24 cellular contexts compared by ENCODE assay signal in genomic region chr2:173221081-173221695, GRCh38.
DNase-seq lines count a peak whose midpoint lies in the region; ATAC-seq and TF ChIP-seq lines count a peak whose summit lies in the region.
"Had no signal": no experiment of that assay in that cellular context is flagged by ENCODE, and none has a peak within 500 bp of the region (broad histone marks: within the 10 kb centered on the region; RNA-seq: fewer than 3 reads in every experiment).

No MANE protein-coding gene starts in this region.

- H3K27ac ChIP-seq in right cardiac atrium (ENCODE audit: low read length), result no peak overlapping the region
- H3K27ac ChIP-seq: HL-60, KMS-11 had no signal

- H3K4me1 Mint-ChIP-seq in WTC11, result peaks cover 20% of the 10 kb centered on the region
- H3K4me1 Mint-ChIP-seq in naive thymus-derived CD8-positive, alpha-beta T cell, result peaks cover 2 to 11% (median 8%) of the 10 kb centered on the region in 4 donors

- H3K4me1 ChIP-seq in right cardiac atrium (ENCODE audit: control insufficient read depth, insufficient read depth, low read length), result peaks cover 2% of the 10 kb centered on the region
- H3K4me1 ChIP-seq: BE2C had no signal

- CTCF ChIA-PET in WTC11 (lab: Charles Lee), result no interaction called here

- no peak overlapping the region for H3K4me3 ChIP-seq in right cardiac atrium (ENCODE audit: low read length)

- H3K9me3 Mint-ChIP-seq in WTC11, result no peaks in the 10 kb centered on the region
- H3K9me3 Mint-ChIP-seq in naive thymus-derived CD8-positive, alpha-beta T cell, result no peaks in the 10 kb centered on the region
- H3K9me3 Mint-ChIP-seq: H9 had no signal

- ATAC-seq in right cardiac atrium (no peak), Right ventricle myocardium inferior (no peak), WTC11 (no peak), esophagus mucosa (no peak), HG03039 (IDR thresholded peaks at IDR 0.05; ENCODE audit: unreplicated experiment) (no peak)
- no peak for ATAC-seq in naive thymus-derived CD8-positive, alpha-beta T cell

- H3K36me3 Mint-ChIP-seq in WTC11, result no peaks in the 10 kb centered on the region
- no peaks in the 10 kb centered on the region for H3K36me3 Mint-ChIP-seq in naive thymus-derived CD8-positive, alpha-beta T cell

- no peaks in the 10 kb centered on the region for H3K9me3 ChIP-seq in right cardiac atrium (ENCODE audit: control insufficient read depth, low read length)
- H3K9me3 ChIP-seq: BE2C had no signal

- POLR2A ChIA-PET in WTC11 (lab: Charles Lee), result no interaction called here
- POLR2A ChIA-PET in naive thymus-derived CD8-positive, alpha-beta T cell (lab: Charles Lee), result interaction anchor here (0.6 kb wide), 1 partner anchor 54 kb away, joined by 3 read pairs; no protein-coding TSS in a partner anchor

- no peaks in the 10 kb centered on the region for H3K27me3 Mint-ChIP-seq in WTC11 (ENCODE audit: low read depth)
- peaks cover 0 to 4% (median 3%) of the 10 kb centered on the region in 5 donors for H3K27me3 Mint-ChIP-seq in naive thymus-derived CD8-positive, alpha-beta T cell

- no peak for TF ChIP-seq CTCF in WTC11 (IDR thresholded peaks at IDR 0.05)

- no peaks in the 10 kb centered on the region for H3K27me3 ChIP-seq in right cardiac atrium (ENCODE audit: control insufficient read depth, insufficient read depth)
- H3K27me3 ChIP-seq: BE2C had no signal

- H3K27ac Mint-ChIP-seq in WTC11, result peak overlapping the region; percentile 14; the same call in 1 of the 2 replicates
- no peak overlapping the region for H3K27ac Mint-ChIP-seq in naive thymus-derived CD8-positive, alpha-beta T cell
- H3K27ac Mint-ChIP-seq: H9 had no signal

- intact Hi-C loops in right cardiac atrium (cut with DNase I), result no loop called here
- intact Hi-C loops in Right ventricle myocardium inferior (cut with DNase I), result loop anchor here (5.0 kb wide), 1 partner anchor 131 kb away; the partner anchor contains the start of gene CDCA7

- 78% methylated on average over 4 of the region's 4 CpGs for WGBS in right cardiac atrium

- no peak overlapping the region for H3K4me3 Mint-ChIP-seq in WTC11
- H3K4me3 Mint-ChIP-seq in naive thymus-derived CD8-positive, alpha-beta T cell, result no peak overlapping the region
- H3K4me3 Mint-ChIP-seq: H9 had no signal

- peak; percentile 46 to 63 (median 56) for DNase-seq in right cardiac atrium
- DNase-seq in Right ventricle myocardium inferior (ENCODE audit: missing footprints), result no peak
- no peak for DNase-seq in WTC11 (ENCODE audit: low spot score)
- peak; percentile 56 for DNase-seq in foreskin melanocyte
- no peak for DNase-seq in NCI-H345 treated with DMSO at 0.1 percent for 48 hours (lab: John Stamatoyannopoulos, UW; ENCODE audit: unreplicated experiment)
- DNase-seq in naive thymus-derived CD8-positive, alpha-beta T cell, result no peak
- DNase-seq: BE2C, COR-L47, DMS 273 treated with DMSO at 0.1 percent for 48 hours, DMS79 treated with DMSO at 0.1 percent for 48 hours, H9, MV-4-11, NCI-H1105 treated with DMSO at 0.1 percent for 48 hours, NCI-H2029 treated with DMSO at 0.1 percent for 48 hours, NCI-H2171, NCI-H446, NCI-H526, OCI-M1, Right ventricle myocardium superior, SW 1271 had no signal

TF ChIP-seq in WTC11, 78 proteins besides CTCF, POLR2A, EP300 and RAD21:
- TF ChIP-seq ZNF512 (CRISPR knock-in tag; IDR thresholded peaks at IDR 0.05; ENCODE audit: borderline replicate concordance) (no peak), NR2C2 (CRISPR knock-in tag; IDR thresholded peaks at IDR 0.05) (no peak)

Comparison
In these comparisons a context has a peak if more than half of its experiments do, and no peak if none do; other contexts are left out.
1. DNase-seq: peak in right cardiac atrium (3 of 3) and foreskin melanocyte (single experiment); none in Right ventricle myocardium inferior (single experiment), WTC11 (single experiment), NCI-H345 treated with DMSO at 0.1 percent for 48 hours (single experiment) and naive thymus-derived CD8-positive, alpha-beta T cell (0 of 10).